9 cellular contexts compared by ENCODE assay signal in the genomic region with DNA sequence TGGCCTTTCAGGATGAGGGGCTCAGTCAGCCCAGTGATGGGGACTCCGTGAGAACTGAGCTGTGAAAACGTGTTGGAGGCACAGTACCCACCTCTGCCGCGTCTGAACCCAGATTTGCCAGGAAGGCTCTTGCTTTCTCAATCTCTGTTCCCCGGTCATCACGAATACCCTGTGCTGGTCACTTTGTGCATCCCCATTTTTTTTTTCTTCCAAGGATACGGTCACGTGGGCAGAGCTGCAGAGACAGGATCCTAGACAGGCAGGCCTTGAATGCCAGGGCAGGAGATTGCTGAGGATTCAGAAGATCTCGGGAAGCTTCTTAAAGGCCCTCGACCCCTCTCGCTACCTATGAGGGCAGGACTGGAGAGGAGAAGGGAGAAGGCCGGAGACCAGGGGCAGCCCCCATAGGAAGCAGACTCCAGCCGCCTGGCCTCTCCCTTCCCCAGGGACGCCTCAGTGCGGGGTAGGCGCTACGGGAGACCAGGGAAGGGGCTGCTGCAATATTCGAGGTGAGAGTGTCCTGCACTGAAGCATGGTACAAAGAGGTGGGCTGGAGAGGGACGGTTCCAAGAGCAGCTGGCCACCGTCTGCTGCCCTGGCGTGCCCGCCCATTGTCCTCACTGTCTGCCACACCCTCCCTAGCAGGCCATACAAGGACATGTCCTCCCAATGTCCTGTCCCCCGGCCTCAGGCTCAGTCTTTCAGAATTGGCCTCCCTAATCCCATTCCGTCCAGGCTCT. TPM values are rescaled to one million over a fixed set of nuclear protein-coding genes. Genes with fewer than 3 reads are reported as not detected.
DNase-seq lines count a peak whose midpoint lies in the region; ATAC-seq and TF ChIP-seq lines count a peak whose summit lies in the region.
"Had no signal": no experiment of that assay in that cellular context is flagged by ENCODE, and none has a peak within 500 bp of the region (broad histone marks: within the 10 kb centered on the region; RNA-seq: fewer than 3 reads in every experiment).

No MANE protein-coding gene starts in this region.

- WGBS in heart left ventricle, 4 donors = 65 to 70% (median 66%) methylated on average over 23 to 24 of the region's 24 CpGs
- WGBS in mammary epithelial cell (ENCODE audit: low coverage, missing lambda C conversion rate) = 58% methylated on average over 15 of the region's 24 CpGs

- H2AFZ ChIP-seq in mammary epithelial cell (ENCODE audit: low read depth, low read length) = peak overlapping the region; percentile 82

- H3K4me1 ChIP-seq in heart left ventricle (peaks cover 3 to 16% (median 11%) of the 10 kb centered on the region in 12 donors), mammary epithelial cell (ENCODE audit: insufficient read depth, low read length) (peaks cover 12% of the 10 kb centered on the region), lower lobe of right lung (peaks cover 22% of the 10 kb centered on the region), HAP-1 (peaks cover 3% of the 10 kb centered on the region; the same call in 1 of the 2 replicates)

- TF ChIP-seq CTCF in heart left ventricle (IDR thresholded peaks at IDR 0.05) (peak in 6 of 12 donors; percentile 1 to 25 (median 16)), mammary epithelial cell (conservative IDR thresholded peaks at IDR 0.05 in 1 of 2, IDR thresholded peaks at IDR 0.05 in 1 of 2; ENCODE audit: extremely low read depth in 1 of 2, insufficient read depth in 1 of 2, low read depth in 1 of 2, low read length in 2 of 2) (no peak), lower lobe of right lung (IDR thresholded peaks at IDR 0.05) (peak; percentile 3)

- in situ Hi-C loops in mammary epithelial cell (cut with MboI; ENCODE audit: low sequenced_read_pairs in 2 of 2) = loop anchor here in 1 of 2 donors (25.0 kb wide), 1 partner anchor 598 kb away; no protein-coding TSS in a partner anchor
- in situ Hi-C loops in HAP-1 (cut with MboI; ENCODE audit: low sequenced_read_pairs) = no loop called here

- H3K27ac ChIP-seq in heart left ventricle (no peak overlapping the region), mammary epithelial cell (ENCODE audit: insufficient read depth, low read depth, low read length) (no peak overlapping the region), lower lobe of right lung (no peak overlapping the region)
- H3K27ac ChIP-seq: right lobe of liver had no signal

- TF ChIP-seq POLR2A in heart left ventricle (IDR thresholded peaks at IDR 0.05) = no peak

- dilution Hi-C loops in mammary epithelial cell (cut with HindIII; ENCODE audit: low sequenced_read_pairs) = loop anchor here (5.0 to 25.0 kb wide), 3 partner anchors 98 to 623 kb away; a partner anchor contains a TSS

- DNase-seq in heart left ventricle = no peak
- DNase-seq in cardiac septum (ENCODE audit: low spot score) = no peak
- DNase-seq in mammary epithelial cell = no peak
- no peak for DNase-seq in lower lobe of right lung
- no peak for DNase-seq in HK-2 (ENCODE audit: unreplicated experiment)
- DNase-seq in HAP-1 (ENCODE audit: low spot score in 2 of 2) = no peak

- no peaks in the 10 kb centered on the region for H4K20me1 ChIP-seq in mammary epithelial cell (ENCODE audit: insufficient read depth, low read length)

- H3K79me2 ChIP-seq in mammary epithelial cell (ENCODE audit: insufficient read depth, low read length) = no peaks in the 10 kb centered on the region

- intact Hi-C loops in heart left ventricle (cut with DNase I) (loop anchor here in 9 of 10 donors (5.0 to 10.0 kb wide), 7 partner anchors 138 to 621 kb away; a partner anchor contains a TSS), cardiac septum (cut with DNase I) (loop anchor here (2.0 to 10.0 kb wide), 3 partner anchors 171 to 283 kb away; no protein-coding TSS in a partner anchor), mammary epithelial cell (cut with micrococcal nuclease) (loop anchor here (1.0 kb wide), 2 partner anchors 29 to 100 kb away; a partner anchor contains a TSS), lower lobe of right lung (cut with DNase I) (no loop called here)

- no peak overlapping the region for H3K9ac ChIP-seq in mammary epithelial cell (ENCODE audit: insufficient read depth, low read length)

- H3K36me3 ChIP-seq in heart left ventricle (no peaks in the 10 kb centered on the region), mammary epithelial cell (ENCODE audit: insufficient read depth, low read length) (no peaks in the 10 kb centered on the region), lower lobe of right lung (no peaks in the 10 kb centered on the region), HAP-1 (replicated peaks) (no peaks in the 10 kb centered on the region)
- H3K36me3 ChIP-seq: right lobe of liver had no signal

- no TSS peak for BruUV-seq in mammary epithelial cell (replicated peaks; lab: Mats Ljungman, UMichigan)

- CTCF ChIA-PET in mammary epithelial cell (lab: Charles Lee; ENCODE audit: low non-redundant PET) = interaction anchor here (0.6 to 1.4 kb wide), 4 partner anchors 33 to 170 kb away, joined by 4 to 7 read pairs (median 5); no protein-coding TSS in a partner anchor

- H3K4me3 ChIP-seq in heart left ventricle (peak overlapping the region in 9 of 12 donors; percentile 1 to 37 (median 17)), mammary epithelial cell (replicated peaks in 1 of 3; ENCODE audit: insufficient read depth in 1 of 3, low read depth in 2 of 3, low read length in 3 of 3) (no peak overlapping the region), lower lobe of right lung (peak overlapping the region; percentile 30), HAP-1 (no peak overlapping the region)
- H3K4me3 ChIP-seq: right lobe of liver had no signal

- H3K4me2 ChIP-seq in mammary epithelial cell (ENCODE audit: insufficient read depth, low read depth, low read length) = no peak overlapping the region

- peak in 2 of 4 donors; percentile 6 to 19 for ATAC-seq in heart left ventricle
- ATAC-seq in lower lobe of right lung = peak in 1 of 2 donors; percentile 9
- ATAC-seq in GM18498 (IDR thresholded peaks at IDR 0.05; ENCODE audit: unreplicated experiment) = no peak
- ATAC-seq in GM21390 (IDR thresholded peaks at IDR 0.05; ENCODE audit: unreplicated experiment) = no peak

- H3K27me3 ChIP-seq in heart left ventricle = no peaks in the 10 kb centered on the region
- H3K27me3 ChIP-seq in mammary epithelial cell (ENCODE audit: insufficient read depth, low read length) = no peaks in the 10 kb centered on the region
- peaks cover 4% of the 10 kb centered on the region for H3K27me3 ChIP-seq in lower lobe of right lung (ENCODE audit: low read depth)
- H3K27me3 ChIP-seq in HAP-1 (ENCODE audit: low read depth) = no peaks in the 10 kb centered on the region
- H3K27me3 ChIP-seq: right lobe of liver had no signal

- no peaks in the 10 kb centered on the region for H3K9me3 ChIP-seq in heart left ventricle
- no peaks in the 10 kb centered on the region for H3K9me3 ChIP-seq in mammary epithelial cell (replicated peaks; ENCODE audit: insufficient read depth, low read length)
- H3K9me3 ChIP-seq in lower lobe of right lung = no peaks in the 10 kb centered on the region
- H3K9me3 ChIP-seq in HAP-1 = no peaks in the 10 kb centered on the region
- H3K9me3 ChIP-seq: right lobe of liver had no signal

RNA-seq across cellular contexts. Expression of a gene that starts 29.0 kb away (rescaled TPM):
- total RNA-seq in heart left ventricle (10 to 100 TPM in 1 of 9 donors, 1 to 10 TPM in 8; 3.8 to 13.9 (median 5.2) TPM), cardiac septum (8.4 TPM), mammary epithelial cell (10 to 100 TPM; 13.5 to 25.5 TPM), lower lobe of right lung (22.9 TPM)
- polyA plus RNA-seq in heart left ventricle (1 to 10 TPM; 1.1 to 4.7 TPM), mammary epithelial cell (9.4 TPM)
- 30.4 TPM for polyA minus RNA-seq in mammary epithelial cell

Comparison
In these comparisons a context has a peak if more than half of its experiments do, and no peak if none do; other contexts are left out.
1. H3K4me3 ChIP-seq: peak in heart left ventricle (9 of 12) and lower lobe of right lung (single experiment); none in mammary epithelial cell (0 of 3) and HAP-1 (single experiment).